ENCODE assay signal across 1 cellular context in the genomic region with DNA sequence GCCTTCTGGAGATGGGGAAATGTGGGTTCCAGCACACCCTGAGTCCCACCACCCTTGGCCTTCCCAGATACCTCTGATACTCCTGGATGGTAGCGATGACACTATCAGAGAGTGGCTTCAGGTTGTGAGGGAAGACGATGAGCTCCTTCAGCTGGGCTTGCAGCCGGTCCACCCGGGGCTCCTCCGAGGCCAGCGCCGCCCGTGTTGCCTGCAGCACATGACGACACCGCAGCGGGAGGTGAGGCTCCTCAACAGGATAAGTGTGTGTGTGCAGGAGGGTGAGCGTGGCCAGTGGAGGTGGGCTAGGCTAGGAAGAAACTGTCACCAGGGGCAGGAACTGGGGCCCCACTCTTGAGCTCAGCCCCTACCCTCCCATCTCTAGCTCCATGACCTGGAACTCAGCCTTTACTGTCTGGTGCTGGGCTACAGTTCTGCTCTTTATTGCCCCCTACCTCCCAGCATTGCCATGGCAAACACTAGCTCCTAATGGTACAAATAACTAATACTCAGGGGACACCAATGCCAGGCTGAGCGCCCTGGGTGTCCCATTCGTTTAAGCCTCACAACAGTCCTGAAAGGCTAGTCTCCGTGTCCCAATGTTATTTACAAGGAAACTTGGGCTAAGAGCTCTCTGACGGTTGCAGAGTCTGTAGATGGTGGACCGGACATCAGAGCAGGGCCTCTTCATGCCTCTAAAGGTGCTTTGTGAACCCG.
TF ChIP-seq lines count a peak whose summit lies in the region.

No MANE protein-coding gene starts in this region.

TF ChIP-seq in HepG2, 621 proteins besides CTCF, POLR2A, EP300 and RAD21 (continued from another document):
- TF ChIP-seq ZNF687 (CRISPR knock-in tag; IDR thresholded peaks at IDR 0.05): peak; percentile 42; the same call in 1 of the 2 replicates
- TF ChIP-seq ZSCAN29 (CRISPR knock-in tag; conservative IDR thresholded peaks at IDR 0.05): 0 out of 2 replicates have a peak, but pooled peaks have one; percentile 9
- TF ChIP-seq NONO (IDR thresholded peaks at IDR 0.05): no peak
- 0 out of 2 replicates have a peak, but pooled peaks have one; percentile 58 for TF ChIP-seq NONO (CRISPR knock-in tag; conservative IDR thresholded peaks at IDR 0.05)
- TF ChIP-seq REL (CRISPR knock-in tag; conservative IDR thresholded peaks at IDR 0.05): no peak
- TF ChIP-seq LCORL (IDR thresholded peaks at IDR 0.05): no peak
- 0 out of 2 replicates have a peak, but pooled peaks have one; percentile 27 for TF ChIP-seq LCORL (CRISPR knock-in tag; IDR thresholded peaks at IDR 0.05)
- TF ChIP-seq, protein P1, sequence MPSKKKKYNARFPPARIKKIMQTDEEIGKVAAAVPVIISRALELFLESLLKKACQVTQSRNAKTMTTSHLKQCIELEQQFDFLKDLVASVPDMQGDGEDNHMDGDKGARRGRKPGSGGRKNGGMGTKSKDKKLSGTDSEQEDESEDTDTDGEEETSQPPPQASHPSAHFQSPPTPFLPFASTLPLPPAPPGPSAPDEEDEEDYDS (CRISPR knock-in tag; IDR thresholded peaks at IDR 0.05): 0 out of 2 replicates have a peak, but pooled peaks have one; percentile 7
- no peak for TF ChIP-seq ZNF672 (CRISPR knock-in tag; IDR thresholded peaks at IDR 0.05)
- peak; percentile 60 for TF ChIP-seq RBM22 (optimal IDR thresholded peaks at IDR 0.05; ENCODE audit: low read length)
- TF ChIP-seq, protein P2, sequence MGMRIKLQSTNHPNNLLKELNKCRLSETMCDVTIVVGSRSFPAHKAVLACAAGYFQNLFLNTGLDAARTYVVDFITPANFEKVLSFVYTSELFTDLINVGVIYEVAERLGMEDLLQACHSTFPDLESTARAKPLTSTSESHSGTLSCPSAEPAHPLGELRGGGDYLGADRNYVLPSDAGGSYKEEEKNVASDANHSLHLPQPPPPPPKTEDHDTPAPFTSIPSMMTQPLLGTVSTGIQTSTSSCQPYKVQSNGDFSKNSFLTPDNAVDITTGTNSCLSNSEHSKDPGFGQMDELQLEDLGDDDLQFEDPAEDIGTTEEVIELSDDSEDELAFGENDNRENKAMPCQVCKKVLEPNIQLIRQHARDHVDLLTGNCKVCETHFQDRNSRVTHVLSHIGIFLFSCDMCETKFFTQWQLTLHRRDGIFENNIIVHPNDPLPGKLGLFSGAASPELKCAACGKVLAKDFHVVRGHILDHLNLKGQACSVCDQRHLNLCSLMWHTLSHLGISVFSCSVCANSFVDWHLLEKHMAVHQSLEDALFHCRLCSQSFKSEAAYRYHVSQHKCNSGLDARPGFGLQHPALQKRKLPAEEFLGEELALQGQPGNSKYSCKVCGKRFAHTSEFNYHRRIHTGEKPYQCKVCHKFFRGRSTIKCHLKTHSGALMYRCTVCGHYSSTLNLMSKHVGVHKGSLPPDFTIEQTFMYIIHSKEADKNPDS (CRISPR knock-in tag; IDR thresholded peaks at IDR 0.05): 0 out of 2 replicates have a peak, but pooled peaks have one; percentile 32
- TF ChIP-seq STAG1 (CRISPR knock-in tag; IDR thresholded peaks at IDR 0.05): peak; percentile 32
- TF ChIP-seq RFXAP (CRISPR knock-in tag; IDR thresholded peaks at IDR 0.05; ENCODE audit: borderline replicate concordance): 0 out of 2 replicates have a peak, but pooled peaks have one; percentile 23
- no peak for TF ChIP-seq GRHL1 (CRISPR knock-in tag; conservative IDR thresholded peaks at IDR 0.05)
- TF ChIP-seq NFKB2 (CRISPR knock-in tag; IDR thresholded peaks at IDR 0.05; ENCODE audit: borderline replicate concordance): 0 out of 2 replicates have a peak, but pooled peaks have one; percentile 59
- peak; percentile 20; the same call in 1 of the 2 replicates for TF ChIP-seq SMC3 (IDR thresholded peaks at IDR 0.05; ENCODE audit: low read length)
- TF ChIP-seq TFDP2 (CRISPR knock-in tag; IDR thresholded peaks at IDR 0.05): no peak
- TF ChIP-seq ZFYVE20 (CRISPR knock-in tag; IDR thresholded peaks at IDR 0.05; ENCODE audit: borderline replicate concordance, low read depth): no peak
- peak; percentile 2; the same call in 1 of the 2 replicates for TF ChIP-seq IRF2 (CRISPR knock-in tag; IDR thresholded peaks at IDR 0.05)
- TF ChIP-seq, protein P3, sequence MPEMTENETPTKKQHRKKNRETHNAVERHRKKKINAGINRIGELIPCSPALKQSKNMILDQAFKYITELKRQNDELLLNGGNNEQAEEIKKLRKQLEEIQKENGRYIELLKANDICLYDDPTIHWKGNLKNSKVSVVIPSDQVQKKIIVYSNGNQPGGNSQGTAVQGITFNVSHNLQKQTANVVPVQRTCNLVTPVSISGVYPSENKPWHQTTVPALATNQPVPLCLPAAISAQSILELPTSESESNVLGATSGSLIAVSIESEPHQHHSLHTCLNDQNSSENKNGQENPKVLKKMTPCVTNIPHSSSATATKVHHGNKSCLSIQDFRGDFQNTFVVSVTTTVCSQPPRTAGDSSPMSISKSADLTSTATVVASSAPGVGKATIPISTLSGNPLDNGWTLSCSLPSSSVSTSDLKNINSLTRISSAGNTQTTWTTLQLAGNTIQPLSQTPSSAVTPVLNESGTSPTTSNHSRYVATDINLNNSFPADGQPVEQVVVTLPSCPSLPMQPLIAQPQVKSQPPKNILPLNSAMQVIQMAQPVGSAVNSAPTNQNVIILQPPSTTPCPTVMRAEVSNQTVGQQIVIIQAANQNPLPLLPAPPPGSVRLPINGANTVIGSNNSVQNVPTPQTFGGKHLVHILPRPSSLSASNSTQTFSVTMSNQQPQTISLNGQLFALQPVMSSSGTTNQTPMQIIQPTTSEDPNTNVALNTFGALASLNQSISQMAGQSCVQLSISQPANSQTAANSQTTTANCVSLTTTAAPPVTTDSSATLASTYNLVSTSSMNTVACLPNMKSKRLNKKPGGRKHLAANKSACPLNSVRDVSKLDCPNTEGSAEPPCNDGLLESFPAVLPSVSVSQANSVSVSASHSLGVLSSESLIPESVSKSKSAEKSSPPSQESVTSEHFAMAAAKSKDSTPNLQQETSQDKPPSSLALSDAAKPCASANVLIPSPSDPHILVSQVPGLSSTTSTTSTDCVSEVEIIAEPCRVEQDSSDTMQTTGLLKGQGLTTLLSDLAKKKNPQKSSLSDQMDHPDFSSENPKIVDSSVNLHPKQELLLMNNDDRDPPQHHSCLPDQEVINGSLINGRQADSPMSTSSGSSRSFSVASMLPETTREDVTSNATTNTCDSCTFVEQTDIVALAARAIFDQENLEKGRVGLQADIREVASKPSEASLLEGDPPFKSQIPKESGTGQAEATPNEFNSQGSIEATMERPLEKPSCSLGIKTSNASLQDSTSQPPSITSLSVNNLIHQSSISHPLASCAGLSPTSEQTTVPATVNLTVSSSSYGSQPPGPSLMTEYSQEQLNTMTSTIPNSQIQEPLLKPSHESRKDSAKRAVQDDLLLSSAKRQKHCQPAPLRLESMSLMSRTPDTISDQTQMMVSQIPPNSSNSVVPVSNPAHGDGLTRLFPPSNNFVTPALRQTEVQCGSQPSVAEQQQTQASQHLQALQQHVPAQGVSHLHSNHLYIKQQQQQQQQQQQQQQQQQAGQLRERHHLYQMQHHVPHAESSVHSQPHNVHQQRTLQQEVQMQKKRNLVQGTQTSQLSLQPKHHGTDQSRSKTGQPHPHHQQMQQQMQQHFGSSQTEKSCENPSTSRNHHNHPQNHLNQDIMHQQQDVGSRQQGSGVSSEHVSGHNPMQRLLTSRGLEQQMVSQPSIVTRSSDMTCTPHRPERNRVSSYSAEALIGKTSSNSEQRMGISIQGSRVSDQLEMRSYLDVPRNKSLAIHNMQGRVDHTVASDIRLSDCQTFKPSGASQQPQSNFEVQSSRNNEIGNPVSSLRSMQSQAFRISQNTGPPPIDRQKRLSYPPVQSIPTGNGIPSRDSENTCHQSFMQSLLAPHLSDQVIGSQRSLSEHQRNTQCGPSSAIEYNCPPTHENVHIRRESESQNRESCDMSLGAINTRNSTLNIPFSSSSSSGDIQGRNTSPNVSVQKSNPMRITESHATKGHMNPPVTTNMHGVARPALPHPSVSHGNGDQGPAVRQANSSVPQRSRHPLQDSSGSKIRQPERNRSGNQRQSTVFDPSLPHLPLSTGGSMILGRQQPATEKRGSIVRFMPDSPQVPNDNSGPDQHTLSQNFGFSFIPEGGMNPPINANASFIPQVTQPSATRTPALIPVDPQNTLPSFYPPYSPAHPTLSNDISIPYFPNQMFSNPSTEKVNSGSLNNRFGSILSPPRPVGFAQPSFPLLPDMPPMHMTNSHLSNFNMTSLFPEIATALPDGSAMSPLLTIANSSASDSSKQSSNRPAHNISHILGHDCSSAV (CRISPR knock-in tag; IDR thresholded peaks at IDR 0.05; ENCODE audit: borderline replicate concordance): no peak
- no peak for TF ChIP-seq XBP1 (CRISPR knock-in tag; IDR thresholded peaks at IDR 0.05)
